ENCODE assay signal across 30 cellular contexts in genomic region chr13:81406022-81406421, GRCh38.
DNase-seq lines count a peak whose midpoint lies in the region; ATAC-seq and TF ChIP-seq lines count a peak whose summit lies in the region.
"Had no signal": no experiment of that assay in that cellular context is flagged by ENCODE, and none has a peak within 500 bp of the region (broad histone marks: within the 10 kb centered on the region; RNA-seq: fewer than 3 reads in every experiment).

No MANE protein-coding gene starts in this region.

- H2AK5ac ChIP-seq in mesenchymal stem cell (ENCODE audit: low read length, severe bottlenecking): no peak overlapping the region

- no peak for TF ChIP-seq EP300 in suprapubic skin (IDR thresholded peaks at IDR 0.05)

- H3K4me1 ChIP-seq in mesenchymal stem cell (ENCODE audit: control insufficient read depth, insufficient read depth, low read depth, low read length): peaks cover 3% of the 10 kb centered on the region
- no peaks in the 10 kb centered on the region for H3K4me1 ChIP-seq in suprapubic skin
- H3K4me1 ChIP-seq: BLaER1 treated with 17β-estradiol and CSF1 and Interleukin-3, amounts not matched to agents 10 nM and 100 nM had no signal

- no peak overlapping the region for H2BK120ac ChIP-seq in mesenchymal stem cell (ENCODE audit: low read depth, low read length)

- no peaks in the 10 kb centered on the region for H3K27me3 Mint-ChIP-seq in HFFc6 (ENCODE audit: insufficient read depth)
- H3K27me3 Mint-ChIP-seq: CD4-positive, alpha-beta T cell; T-cell had no signal

- ATAC-seq in GM18511 (IDR thresholded peaks at IDR 0.05; ENCODE audit: unreplicated experiment): peak; percentile 36
- ATAC-seq in GM21423 (IDR thresholded peaks at IDR 0.05; ENCODE audit: unreplicated experiment): peak; percentile 25
- ATAC-seq in stimulated activated naive CD8-positive, alpha-beta T cell treated with anti-CD3 and anti-CD28 coated beads, Interleukin-15, Interleukin-2, amounts not matched to agents 100 U/mL and 50 U/mL, for 24 hours: no peak
- ATAC-seq: HCT116, Panc1, T-cell had no signal

- H2BK12ac ChIP-seq in mesenchymal stem cell (ENCODE audit: low read length in 2 of 2): no peak overlapping the region

- H4K91ac ChIP-seq in mesenchymal stem cell (ENCODE audit: low read length): no peak overlapping the region

- no peak overlapping the region for H2BK5ac ChIP-seq in mesenchymal stem cell (ENCODE audit: low read depth, low read length, poor library complexity, severe bottlenecking)

- H3K9me3 Mint-ChIP-seq in HFFc6: peaks cover 17% of the 10 kb centered on the region

- H3K79me1 ChIP-seq in mesenchymal stem cell (replicated peaks; ENCODE audit: low read length, poor library complexity, severe bottlenecking): no peaks in the 10 kb centered on the region

- no peak overlapping the region for H3K4me3 ChIP-seq in mesenchymal stem cell (ENCODE audit: insufficient read depth in 1 of 2, low read depth in 1 of 2, low read length in 2 of 2)
- H3K4me3 ChIP-seq in suprapubic skin: no peak overlapping the region
- H3K4me3 ChIP-seq: BLaER1 treated with 17β-estradiol and CSF1 and Interleukin-3, amounts not matched to agents 10 nM and 100 nM; MG63 had no signal

- no peak overlapping the region for H2BK15ac ChIP-seq in mesenchymal stem cell (ENCODE audit: low read depth, poor library complexity, severe bottlenecking)

- H3K36me3 Mint-ChIP-seq in HFFc6 (ENCODE audit: low read depth): no peaks in the 10 kb centered on the region; the same call in 1 of the 2 replicates
- H3K36me3 Mint-ChIP-seq: T-cell had no signal

- WGBS in mesenchymal stem cell: no CpG with 5 or more reads among the region's 3 CpGs
- WGBS in suprapubic skin: 49% methylated on average over 3 of the region's 3 CpGs

- no peak overlapping the region for H3K23ac ChIP-seq in mesenchymal stem cell (ENCODE audit: low read length in 2 of 2)

- H3K4ac ChIP-seq in mesenchymal stem cell (ENCODE audit: low read depth in 1 of 2, low read length in 2 of 2): no peak overlapping the region

- no peak overlapping the region for H4K8ac ChIP-seq in mesenchymal stem cell (ENCODE audit: low read length)

- TF ChIP-seq POLR2A in suprapubic skin (IDR thresholded peaks at IDR 0.05): no peak

- H3K18ac ChIP-seq in mesenchymal stem cell (ENCODE audit: low read depth in 1 of 2, low read length in 2 of 2): no peak overlapping the region

- no peaks in the 10 kb centered on the region for H3K4me1 Mint-ChIP-seq in HFFc6 (ENCODE audit: low read depth)
- H3K4me1 Mint-ChIP-seq: T-cell had no signal

- peak; percentile 1 for DNase-seq in astrocyte of the hippocampus (ENCODE audit: low read depth, low spot score)
- DNase-seq in mesenchymal stem cell: no peak
- DNase-seq in stimulated activated naive CD8-positive, alpha-beta T cell treated with anti-CD3 and anti-CD28 coated beads, Interleukin-15, Interleukin-2, amounts not matched to agents 100 U/mL and 50 U/mL, for 24 hours: no peak
- no peak for DNase-seq in HFFc6
- no peak for DNase-seq in foreskin melanocyte
- DNase-seq in suprapubic skin (ENCODE audit: low spot score in 2 of 2): no peak
- DNase-seq: AML-193; CD4-positive, alpha-beta T cell; COR-L47; DMS 273 treated with DMSO at 0.1 percent for 48 hours; DMS79; EL; GDM1; KBM-7; MG63; NCI-H1105 treated with DMSO at 0.1 percent for 48 hours; NCI-H1694 treated with DMSO at 0.1 percent for 48 hours; NCI-H2081; NCI-H2171; NCI-H226; NCI-H510A; NCI-H69; SHP77; T-cell had no signal

- H3K4me2 ChIP-seq in mesenchymal stem cell (ENCODE audit: low read length, poor library complexity, severe bottlenecking): no peak overlapping the region
- H3K4me2 ChIP-seq: BLaER1 treated with 17β-estradiol and CSF1 and Interleukin-3, amounts not matched to agents 10 nM and 100 nM had no signal

- H3K27ac ChIP-seq in mesenchymal stem cell (ENCODE audit: low read length, poor library complexity, severe bottlenecking): peak overlapping the region; percentile 72
- no peak overlapping the region for H3K27ac ChIP-seq in suprapubic skin
- H3K27ac ChIP-seq: BLaER1 treated with 17β-estradiol and CSF1 and Interleukin-3, amounts not matched to agents 10 nM and 100 nM; RWPE1 had no signal

- H3K27me3 ChIP-seq in mesenchymal stem cell (ENCODE audit: control insufficient read depth in 1 of 2, insufficient read depth in 1 of 2, low read length in 2 of 2) (no peaks in the 10 kb centered on the region), suprapubic skin (no peaks in the 10 kb centered on the region)
- H3K27me3 ChIP-seq: BLaER1 treated with 17β-estradiol and CSF1 and Interleukin-3, amounts not matched to agents 10 nM and 100 nM; MG63 had no signal

- no peak overlapping the region for H3K4me3 Mint-ChIP-seq in HFFc6
- H3K4me3 Mint-ChIP-seq: CD4-positive, alpha-beta T cell; T-cell had no signal

- H3K36me3 ChIP-seq in mesenchymal stem cell (ENCODE audit: control insufficient read depth in 1 of 2, insufficient read depth in 2 of 2, low read depth in 1 of 2, low read length in 2 of 2) (no peaks in the 10 kb centered on the region), suprapubic skin (no peaks in the 10 kb centered on the region)
- H3K36me3 ChIP-seq: BLaER1 treated with 17β-estradiol and CSF1 and Interleukin-3, amounts not matched to agents 10 nM and 100 nM; MG63 had no signal

- H3K27ac Mint-ChIP-seq in HFFc6: no peak overlapping the region
- H3K27ac Mint-ChIP-seq: CD4-positive, alpha-beta T cell; T-cell had no signal

- TF ChIP-seq CTCF in HFFc6 (IDR thresholded peaks at IDR 0.05): no peak
- TF ChIP-seq CTCF in suprapubic skin (IDR thresholded peaks at IDR 0.05): no peak

- no peak overlapping the region for H3K14ac ChIP-seq in mesenchymal stem cell (ENCODE audit: low read length in 2 of 2)

- no peak overlapping the region for H3K9ac ChIP-seq in mesenchymal stem cell (ENCODE audit: low read length)
- H3K9ac ChIP-seq: BLaER1 treated with 17β-estradiol and CSF1 and Interleukin-3, amounts not matched to agents 10 nM and 100 nM had no signal

- H3K9me3 ChIP-seq in mesenchymal stem cell (ENCODE audit: control insufficient read depth, low read length) (no peaks in the 10 kb centered on the region), suprapubic skin (no peaks in the 10 kb centered on the region)
- H3K9me3 ChIP-seq: BLaER1 treated with 17β-estradiol and CSF1 and Interleukin-3, amounts not matched to agents 10 nM and 100 nM; MG63 had no signal

- H2AFZ ChIP-seq in mesenchymal stem cell (ENCODE audit: low read depth, low read length): no peak overlapping the region
